In genomic region chr18:39655341-39655740, GRCh38 we compare ENCODE assay signal across 26 cellular contexts.
"Had no signal": no experiment of that assay in that cellular context is flagged by ENCODE, and none has a peak within 500 bp of the region (broad histone marks: within the 10 kb centered on the region; RNA-seq: fewer than 3 reads in every experiment).

No MANE protein-coding gene starts in this region.

- H3K36me3 ChIP-seq: heart right ventricle, left ventricle myocardium inferior, lower lobe of right lung, neural progenitor cell, ovary, right atrium auricular region, sigmoid colon, transverse colon had no signal

- H3K27me3 ChIP-seq: dorsolateral prefrontal cortex, heart right ventricle, neural progenitor cell, ovary, right atrium auricular region, sigmoid colon, testis, transverse colon had no signal

- DNase-seq: cortex of kidney; dorsolateral prefrontal cortex; effector CD8-positive, alpha-beta T cell; foreskin melanocyte; heart right ventricle; hypothalamus; kidney; left cardiac atrium; left ventricle myocardium inferior; lower lobe of right lung; mesenchymal stem cell; midbrain; nucleus accumbens; ovary; sigmoid colon; stimulated activated CD4-positive, alpha-beta T cell treated with anti-CD3 and anti-CD28 coated beads, Interleukin-2, amount 100 ng/mL, for 24 hours; stimulated activated CD4-positive, alpha-beta T cell treated with anti-CD3 and anti-CD28 coated beads, Interleukin-4, amount 100 ng/mL, for 4 hours; stimulated activated naive B cell treated with anti-CD40 and anti-IgM and Interleukin-4, amounts not matched to agents 10 μg/mL and 1 μg/mL and 100 μg/mL, for 72 hours; stimulated activated naive CD8-positive, alpha-beta T cell treated with anti-CD3 and anti-CD28 coated beads, Interleukin-15, amount 100 ng/mL, for 72 hours; testis; transverse colon had no signal

- ATAC-seq: esophagus mucosa; heart right ventricle; left cardiac atrium; lower lobe of right lung; natural killer cell treated with Interleukin-12 subunit alpha and Interleukin-12 subunit beta and Interleukin-15 and Interleukin-18, amount 100 ng/mL, for 72 hours; stimulated activated naive B cell treated with anti-CD40 and anti-IgM and Interleukin-4, amounts not matched to agents 10 μg/mL and 1 μg/mL and 100 μg/mL, for 72 hours; stimulated activated naive CD8-positive, alpha-beta T cell treated with anti-CD3 and anti-CD28 coated beads, Interleukin-15, amount 100 ng/mL, for 72 hours had no signal

- H3K9me3 ChIP-seq: heart right ventricle, left ventricle myocardium inferior, lower lobe of right lung, ovary, right atrium auricular region, sigmoid colon, testis, transverse colon had no signal

- H3K4me3 ChIP-seq: dorsolateral prefrontal cortex, heart right ventricle, left ventricle myocardium inferior, lower lobe of right lung, neural progenitor cell, ovary, right atrium auricular region, sigmoid colon, skin epidermis, testis, transverse colon had no signal

- FAIRE-seq: kidney had no signal

- H3K4me1 ChIP-seq: heart right ventricle, left ventricle myocardium inferior, lower lobe of right lung, right atrium auricular region, sigmoid colon, testis, transverse colon had no signal

- H3K27ac ChIP-seq: dorsolateral prefrontal cortex, heart right ventricle, left ventricle myocardium inferior, lower lobe of right lung, neural progenitor cell, ovary, right atrium auricular region, sigmoid colon, skin epidermis, testis, transverse colon had no signal
